Comparison of ENCODE assay signal across 8 cellular contexts in the genomic region with DNA sequence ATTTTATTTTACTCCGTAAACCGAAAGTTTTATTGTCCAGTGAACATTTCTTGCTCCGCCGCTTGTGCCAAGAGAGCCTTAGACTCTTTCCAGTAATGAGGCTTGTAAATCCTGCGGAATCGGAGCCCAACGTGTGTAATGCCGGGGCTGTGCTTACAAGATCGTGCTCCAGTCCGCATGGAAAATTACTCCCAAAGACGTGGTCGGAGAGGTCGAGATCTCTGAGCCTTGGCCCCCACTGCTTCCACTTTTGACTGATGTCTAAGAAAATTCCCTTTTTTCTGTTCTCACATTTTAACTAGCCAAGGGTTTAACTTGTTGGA. TPM values are rescaled to one million over a fixed set of nuclear protein-coding genes. Genes with fewer than 3 reads are reported as not detected.
DNase-seq lines count a peak whose midpoint lies in the region; ATAC-seq and TF ChIP-seq lines count a peak whose summit lies in the region.

No MANE protein-coding gene starts in this region.

- no peaks in the 10 kb centered on the region for H3K36me3 ChIP-seq in mammary epithelial cell (ENCODE audit: insufficient read depth, low read length)
- no peaks in the 10 kb centered on the region for H3K36me3 ChIP-seq in liver (ENCODE audit: control insufficient read depth in 4 of 4, insufficient read depth in 3 of 4, low read depth in 1 of 4, low read length in 3 of 4)
- no peaks in the 10 kb centered on the region for H3K36me3 ChIP-seq in tibial artery

- H3K9ac ChIP-seq in mammary epithelial cell (ENCODE audit: insufficient read depth, low read length) (peak overlapping the region; percentile 84), liver (ENCODE audit: low read depth in 1 of 2, low read length in 2 of 2) (peak overlapping the region; percentile 87 to 99)

- CTCF ChIA-PET in AG04449 (lab: Yijun Ruan, JAX), result interaction anchor here (1.3 to 7.4 kb wide), 7 partner anchors 16 to 97 kb away, joined by 4 to 52 read pairs (median 6); no protein-coding TSS in a partner anchor
- CTCF ChIA-PET in HEK293T (lab: Yijun Ruan, JAX), result no interaction called here
- CTCF ChIA-PET in mammary epithelial cell (lab: Charles Lee; ENCODE audit: low non-redundant PET), result no interaction called here

- H3K79me2 ChIP-seq in mammary epithelial cell (ENCODE audit: insufficient read depth, low read length), result peaks cover 43% of the 10 kb centered on the region

- DNase-seq in AG04449 (ENCODE audit: low read depth, low spot score), result no peak
- peak; percentile 29 for DNase-seq in HEK293T (ENCODE audit: extremely low spot score)
- DNase-seq in mammary epithelial cell, result no peak
- peak; percentile 51 to 79 for DNase-seq in tibial artery
- DNase-seq in NCI-H2196 treated with DMSO at 0.1 percent for 48 hours (lab: John Stamatoyannopoulos, UW; ENCODE audit: unreplicated experiment), result no peak
- no peak for DNase-seq in activated CD4-positive, CD25-positive, alpha-beta regulatory T cell (lab: John Stamatoyannopoulos, UW)

- peaks cover 49% of the 10 kb centered on the region for H3K27me3 Mint-ChIP-seq in stimulated activated memory B cell treated with anti-CD40 and anti-IgM and Interleukin-4, amounts not matched to agents 10 μg/mL and 1 μg/mL and 100 μg/mL, for 72 hours

- no peaks in the 10 kb centered on the region for H3K36me3 Mint-ChIP-seq in stimulated activated memory B cell treated with anti-CD40 and anti-IgM and Interleukin-4, amounts not matched to agents 10 μg/mL and 1 μg/mL and 100 μg/mL, for 72 hours

- in situ Hi-C loops in mammary epithelial cell (cut with MboI; ENCODE audit: low sequenced_read_pairs in 2 of 2), result loop anchor here in 1 of 2 donors (25.0 kb wide), 1 partner anchor 99 kb away; no protein-coding TSS in a partner anchor

- TF ChIP-seq CTCF in AG04449 (IDR thresholded peaks at IDR 0.05; ENCODE audit: insufficient read depth, low read length, missing control alignments) (no peak), mammary epithelial cell (conservative IDR thresholded peaks at IDR 0.05 in 1 of 2, IDR thresholded peaks at IDR 0.05 in 1 of 2; ENCODE audit: extremely low read depth in 1 of 2, insufficient read depth in 1 of 2, low read depth in 1 of 2, low read length in 2 of 2) (no peak), liver (IDR thresholded peaks at IDR 0.05; ENCODE audit: low read depth, low read length, missing input control) (no peak), tibial artery (IDR thresholded peaks at IDR 0.05) (no peak)

- intact Hi-C loops in mammary epithelial cell (cut with micrococcal nuclease), result loop anchor here (2.0 kb wide), 2 partner anchors 23 to 35 kb away; no protein-coding TSS in a partner anchor
- intact Hi-C loops in tibial artery (cut with DNase I; ENCODE audit: low total_unique reads), result no loop called here

- H3K27me3 ChIP-seq in mammary epithelial cell (ENCODE audit: insufficient read depth, low read length) (no peaks in the 10 kb centered on the region), liver (ENCODE audit: control insufficient read depth in 4 of 4, insufficient read depth in 4 of 4, low read length in 3 of 4) (no peaks in the 10 kb centered on the region), tibial artery (no peaks in the 10 kb centered on the region)

- dilution Hi-C loops in mammary epithelial cell (cut with HindIII; ENCODE audit: low sequenced_read_pairs), result no loop called here

- H3K9me3 Mint-ChIP-seq in stimulated activated memory B cell treated with anti-CD40 and anti-IgM and Interleukin-4, amounts not matched to agents 10 μg/mL and 1 μg/mL and 100 μg/mL, for 72 hours, result peaks cover 3% of the 10 kb centered on the region

- no peaks in the 10 kb centered on the region for H4K20me1 ChIP-seq in mammary epithelial cell (ENCODE audit: insufficient read depth, low read length)

- H3K27ac Mint-ChIP-seq in stimulated activated memory B cell treated with anti-CD40 and anti-IgM and Interleukin-4, amounts not matched to agents 10 μg/mL and 1 μg/mL and 100 μg/mL, for 72 hours, result no peak overlapping the region

- peaks cover 9% of the 10 kb centered on the region for H3K4me1 Mint-ChIP-seq in stimulated activated memory B cell treated with anti-CD40 and anti-IgM and Interleukin-4, amounts not matched to agents 10 μg/mL and 1 μg/mL and 100 μg/mL, for 72 hours

- ATAC-seq in stimulated activated memory B cell treated with anti-CD40 and anti-IgM and Interleukin-4, amounts not matched to agents 10 μg/mL and 1 μg/mL and 100 μg/mL, for 72 hours, result no peak

- WGBS in mammary epithelial cell (ENCODE audit: low coverage, missing lambda C conversion rate), result 8% methylated on average over 10 of the region's 13 CpGs
- 4% methylated on average over 13 of the region's 13 CpGs for WGBS in liver

- peak overlapping the region; percentile 81 for H3K4me2 ChIP-seq in mammary epithelial cell (ENCODE audit: insufficient read depth, low read depth, low read length)

- TSS peak; percentile 57 for BruUV-seq in mammary epithelial cell (replicated peaks; lab: Mats Ljungman, UMichigan)

- no peak for TF ChIP-seq RAD21 in liver (IDR thresholded peaks at IDR 0.05)

- POLR2A ChIA-PET in AG04449 (lab: Yijun Ruan, JAX) (interaction anchor here (0.7 to 2.5 kb wide), 18 partner anchors 9 to 152 kb away, joined by 3 to 17 read pairs (median 5); no protein-coding TSS in a partner anchor), HEK293T (lab: Yijun Ruan, JAX) (interaction anchor here (0.6 to 2.1 kb wide), 8 partner anchors 9 to 96 kb away, joined by 3 to 11 read pairs (median 4); no protein-coding TSS in a partner anchor)

- H3K27ac ChIP-seq in mammary epithelial cell (ENCODE audit: insufficient read depth, low read depth, low read length) (peak overlapping the region; percentile 86), liver (ENCODE audit: low read depth in 1 of 2, low read length in 2 of 2) (peak overlapping the region; percentile 95 to 97), tibial artery (peak overlapping the region; percentile 97)

- H3K4me1 ChIP-seq in mammary epithelial cell (ENCODE audit: insufficient read depth, low read length) (peaks cover 54% of the 10 kb centered on the region), liver (ENCODE audit: control insufficient read depth in 4 of 4, insufficient read depth in 4 of 4, low read length in 3 of 4) (peaks cover 3 to 68% (median 21%) of the 10 kb centered on the region in 4 donors), tibial artery (peaks cover 0 to 76% (median 33%) of the 10 kb centered on the region in 4 donors)

- H3K4me3 ChIP-seq in AG04449 (ENCODE audit: low read depth, low read length), result peak overlapping the region; percentile 93
- H3K4me3 ChIP-seq in mammary epithelial cell (replicated peaks in 1 of 3; ENCODE audit: insufficient read depth in 1 of 3, low read depth in 2 of 3, low read length in 3 of 3), result peak overlapping the region; percentile 63 to 86 (median 76)
- peak overlapping the region; percentile 79 to 98 (median 81) for H3K4me3 ChIP-seq in liver (ENCODE audit: low read depth in 1 of 3, low read length in 3 of 3)
- peak overlapping the region; percentile 86 to 92 for H3K4me3 ChIP-seq in tibial artery

- H3K4me3 Mint-ChIP-seq in stimulated activated memory B cell treated with anti-CD40 and anti-IgM and Interleukin-4, amounts not matched to agents 10 μg/mL and 1 μg/mL and 100 μg/mL, for 72 hours, result no peak overlapping the region

- H3K9me3 ChIP-seq in mammary epithelial cell (replicated peaks; ENCODE audit: insufficient read depth, low read length) (no peaks in the 10 kb centered on the region), liver (ENCODE audit: control insufficient read depth in 4 of 4, low read length in 3 of 4) (no peaks in the 10 kb centered on the region), tibial artery (no peaks in the 10 kb centered on the region)

- peak overlapping the region; percentile 86 for H2AFZ ChIP-seq in mammary epithelial cell (ENCODE audit: low read depth, low read length)

TF ChIP-seq in HEK293T, 16 proteins besides CTCF, POLR2A, EP300 and RAD21:
- peak; percentile 89 for TF ChIP-seq L3MBTL2 (conservative IDR thresholded peaks at IDR 0.05)
- TF ChIP-seq HDGF (IDR thresholded peaks at IDR 0.05; ENCODE audit: borderline replicate concordance), result no peak
TF ChIP-seq in HEK293T: peak in this region for 1.

TF ChIP-seq in liver, 16 proteins besides CTCF, POLR2A, EP300 and RAD21 (continues in another document):
- TF ChIP-seq NR2F2 (IDR thresholded peaks at IDR 0.05) (no peak), YY1 (IDR thresholded peaks at IDR 0.05) (peak; percentile 62), SP1 (IDR thresholded peaks at IDR 0.05) (no peak), RXRA (IDR thresholded peaks at IDR 0.05) (no peak), HNF4A (conservative IDR thresholded peaks at IDR 0.05) (no peak), GABPA (IDR thresholded peaks at IDR 0.05 in 1 of 2, conservative IDR thresholded peaks at IDR 0.05 in 1 of 2) (no peak), FOXA1 (IDR thresholded peaks at IDR 0.05) (no peak), EGR1 (IDR thresholded peaks at IDR 0.05; ENCODE audit: low read depth in 2 of 2) (no peak), HNF4G (IDR thresholded peaks at IDR 0.05) (no peak), TAF1 (conservative IDR thresholded peaks at IDR 0.05) (no peak)
- TF ChIP-seq, protein P1, sequence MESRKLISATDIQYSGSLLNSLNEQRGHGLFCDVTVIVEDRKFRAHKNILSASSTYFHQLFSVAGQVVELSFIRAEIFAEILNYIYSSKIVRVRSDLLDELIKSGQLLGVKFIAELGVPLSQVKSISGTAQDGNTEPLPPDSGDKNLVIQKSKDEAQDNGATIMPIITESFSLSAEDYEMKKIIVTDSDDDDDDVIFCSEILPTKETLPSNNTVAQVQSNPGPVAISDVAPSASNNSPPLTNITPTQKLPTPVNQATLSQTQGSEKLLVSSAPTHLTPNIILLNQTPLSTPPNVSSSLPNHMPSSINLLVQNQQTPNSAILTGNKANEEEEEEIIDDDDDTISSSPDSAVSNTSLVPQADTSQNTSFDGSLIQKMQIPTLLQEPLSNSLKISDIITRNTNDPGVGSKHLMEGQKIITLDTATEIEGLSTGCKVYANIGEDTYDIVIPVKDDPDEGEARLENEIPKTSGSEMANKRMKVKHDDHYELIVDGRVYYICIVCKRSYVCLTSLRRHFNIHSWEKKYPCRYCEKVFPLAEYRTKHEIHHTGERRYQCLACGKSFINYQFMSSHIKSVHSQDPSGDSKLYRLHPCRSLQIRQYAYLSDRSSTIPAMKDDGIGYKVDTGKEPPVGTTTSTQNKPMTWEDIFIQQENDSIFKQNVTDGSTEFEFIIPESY (IDR thresholded peaks at IDR 0.05), result peak; percentile 23
- TF ChIP-seq, protein P2, sequence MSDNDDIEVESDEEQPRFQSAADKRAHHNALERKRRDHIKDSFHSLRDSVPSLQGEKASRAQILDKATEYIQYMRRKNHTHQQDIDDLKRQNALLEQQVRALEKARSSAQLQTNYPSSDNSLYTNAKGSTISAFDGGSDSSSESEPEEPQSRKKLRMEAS (IDR thresholded peaks at IDR 0.05), result no peak
- TF ChIP-seq, protein P3, sequence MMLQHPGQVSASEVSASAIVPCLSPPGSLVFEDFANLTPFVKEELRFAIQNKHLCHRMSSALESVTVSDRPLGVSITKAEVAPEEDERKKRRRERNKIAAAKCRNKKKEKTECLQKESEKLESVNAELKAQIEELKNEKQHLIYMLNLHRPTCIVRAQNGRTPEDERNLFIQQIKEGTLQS (IDR thresholded peaks at IDR 0.05), result no peak

RNA-seq across cellular contexts. Expression of a gene that starts 0.7 kb away (rescaled TPM):
- 100 to 1,000 TPM in 1 of 2 donors, 10 to 100 TPM in 1; 42.1 to 112 TPM for total RNA-seq in mammary epithelial cell
- polyA plus RNA-seq in mammary epithelial cell, result 19.6 TPM
- polyA minus RNA-seq in mammary epithelial cell, result 38.8 TPM
- total RNA-seq in liver, result 10 to 100 TPM; 27.2 to 57.0 TPM
- 10 to 100 TPM; 18.6 to 21.4 TPM for polyA plus RNA-seq in liver

Comparison
In these comparisons a context has a peak if more than half of its experiments do, and no peak if none do; other contexts are left out.
1. DNase-seq: peak in HEK293T (single experiment) and tibial artery (2 of 2); none in AG04449 (single experiment), mammary epithelial cell (single experiment), NCI-H2196 treated with DMSO at 0.1 percent for 48 hours (single experiment) and activated CD4-positive, CD25-positive, alpha-beta regulatory T cell (0 of 4).
2. Peak in every context shown above with its lines, with median percentiles within 50 percentile points of each other: H3K4me3 ChIP-seq and H3K27ac ChIP-seq.